ENCODE assay signal across 8 cellular contexts in the genomic region with DNA sequence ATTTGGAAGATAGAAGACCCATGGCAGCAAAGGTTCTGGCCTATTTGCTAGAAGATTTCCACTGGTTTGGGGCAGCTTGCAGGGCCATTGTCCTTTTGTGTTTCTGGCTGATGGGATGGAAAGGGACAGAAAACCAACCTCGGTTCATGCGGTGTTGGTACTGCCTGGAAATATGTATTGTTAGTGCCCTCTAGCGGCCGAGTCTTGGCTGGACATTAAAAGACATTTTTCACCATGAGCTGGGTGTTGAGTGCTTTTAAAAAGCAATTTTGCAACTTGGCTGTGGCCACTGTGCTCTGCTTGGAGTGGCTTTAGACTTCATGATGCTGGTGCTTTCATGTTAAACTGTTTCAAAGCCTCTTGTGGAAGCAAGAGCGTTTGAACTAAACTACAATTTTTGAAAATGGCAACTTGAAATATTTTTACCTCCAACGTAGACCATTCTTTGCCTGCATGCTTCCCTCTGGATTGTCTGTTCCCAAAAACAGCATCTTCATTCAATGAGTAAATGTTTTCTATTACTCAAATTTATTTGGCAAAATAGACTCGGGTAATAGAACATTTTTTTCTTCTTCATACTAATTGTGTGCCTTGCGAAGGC.
DNase-seq lines count a peak whose midpoint lies in the region; ATAC-seq and TF ChIP-seq lines count a peak whose summit lies in the region.

No MANE protein-coding gene starts in this region.

- H3K27ac ChIP-seq in OCI-LY3 (ENCODE audit: low read length) (no peak overlapping the region), esophagus muscularis mucosa (replicated peaks in 1 of 4) (no peak overlapping the region)

- ATAC-seq in natural killer cell (peak; percentile 53 to 61 (median 55)), GM21515 (IDR thresholded peaks at IDR 0.05; ENCODE audit: unreplicated experiment) (no peak)

- 0 out of 2 replicates have a peak, but pooled peaks cover 10% of the 10 kb centered on the region for H3K27me3 ChIP-seq in OCI-LY3 (ENCODE audit: low read depth, low read length)
- H3K27me3 ChIP-seq in esophagus muscularis mucosa = peaks cover 0 to 39% (median 8%) of the 10 kb centered on the region in 4 donors

- no peaks in the 10 kb centered on the region for H3K9me3 ChIP-seq in OCI-LY3 (ENCODE audit: insufficient read depth, low read length)
- no peaks in the 10 kb centered on the region for H3K9me3 ChIP-seq in esophagus muscularis mucosa

- H3K4me2 ChIP-seq in OCI-LY3 (ENCODE audit: low read length) = no peak overlapping the region

- no peak overlapping the region for H2AFZ ChIP-seq in OCI-LY3 (ENCODE audit: low read depth, low read length)

- no peaks in the 10 kb centered on the region for H3K9me3 Mint-ChIP-seq in natural killer cell

- no peak overlapping the region for H3K9ac ChIP-seq in OCI-LY3 (ENCODE audit: low read length)

- H3K27ac Mint-ChIP-seq in natural killer cell = no peak overlapping the region

- intact Hi-C loops in esophagus muscularis mucosa (cut with DNase I) (loop anchor here (2.0 kb wide), 1 partner anchor 342 kb away; no protein-coding TSS in a partner anchor), natural killer cell (cut with micrococcal nuclease) (loop anchor here (1.0 kb wide), 1 partner anchor 542 kb away; a partner anchor contains a TSS)

- TF ChIP-seq CTCF in OCI-LY3 (IDR thresholded peaks at IDR 0.05; ENCODE audit: low read depth, low read length) = peak; percentile 81
- peak; percentile 75 to 80 (median 77) for TF ChIP-seq CTCF in esophagus muscularis mucosa (IDR thresholded peaks at IDR 0.05)
- peak; percentile 57 for TF ChIP-seq CTCF in natural killer cell (IDR thresholded peaks at IDR 0.05)

- no peaks in the 10 kb centered on the region for H4K20me1 ChIP-seq in OCI-LY3 (ENCODE audit: insufficient read depth, low read length)

- H3K36me3 ChIP-seq in OCI-LY3 (replicated peaks; ENCODE audit: low read depth, low read length) (no peaks in the 10 kb centered on the region), esophagus muscularis mucosa (no peaks in the 10 kb centered on the region)

- H3K4me1 ChIP-seq in OCI-LY3 (ENCODE audit: low read length) (no peaks in the 10 kb centered on the region), esophagus muscularis mucosa (no peaks in the 10 kb centered on the region)

- 32% methylated on average over 8 of the region's 8 CpGs for WGBS in esophagus muscularis mucosa

- no peaks in the 10 kb centered on the region for H3K79me2 ChIP-seq in OCI-LY3 (ENCODE audit: low read length)

- no peak overlapping the region for H3K4me3 Mint-ChIP-seq in natural killer cell

- H3K4me3 ChIP-seq in OCI-LY3 (ENCODE audit: low read length) = no peak overlapping the region
- no peak overlapping the region for H3K4me3 ChIP-seq in esophagus muscularis mucosa

- H3K27me3 Mint-ChIP-seq in natural killer cell (ENCODE audit: low read depth in 2 of 2) = peaks cover 1 to 11% of the 10 kb centered on the region in 2 donors

- no peaks in the 10 kb centered on the region for H3K4me1 Mint-ChIP-seq in natural killer cell

- H3K36me3 Mint-ChIP-seq in natural killer cell = no peaks in the 10 kb centered on the region

- peak; percentile 82 for DNase-seq in DMS79 treated with DMSO at 0.1 percent for 48 hours (lab: John Stamatoyannopoulos, UW)
- DNase-seq in HT-29 (ENCODE audit: low spot score) = peak; percentile 84
- DNase-seq in activated T-cell treated with anti-CD3 and anti-CD28 coated beads for 1 hour (ENCODE audit: low read depth) = peak; percentile 50
- peak; percentile 97 for DNase-seq in esophagus muscularis mucosa (ENCODE audit: extremely low spot score)
- peak; percentile 19 for DNase-seq in natural killer cell
- peak; percentile 2 to 60 (median 28) for DNase-seq in stimulated activated naive CD4-positive, alpha-beta T cell (lab: John Stamatoyannopoulos, UW)

- TF ChIP-seq POLR2A in esophagus muscularis mucosa (IDR thresholded peaks at IDR 0.05; ENCODE audit: low read depth) = no peak

- TF ChIP-seq EP300 in esophagus muscularis mucosa (IDR thresholded peaks at IDR 0.05) = no peak

Comparison
In these comparisons a context has a peak if more than half of its experiments do, and no peak if none do; other contexts are left out.
1. DNase-seq: peak in every context shown above with its lines; median percentile 97 in esophagus muscularis mucosa; 84 in HT-29; 82 in DMS79 treated with DMSO at 0.1 percent for 48 hours; 50 in activated T-cell treated with anti-CD3 and anti-CD28 coated beads for 1 hour; 28 in stimulated activated naive CD4-positive, alpha-beta T cell; 19 in natural killer cell.